Comparison of ENCODE assay signal across 8 cellular contexts in the genomic region with DNA sequence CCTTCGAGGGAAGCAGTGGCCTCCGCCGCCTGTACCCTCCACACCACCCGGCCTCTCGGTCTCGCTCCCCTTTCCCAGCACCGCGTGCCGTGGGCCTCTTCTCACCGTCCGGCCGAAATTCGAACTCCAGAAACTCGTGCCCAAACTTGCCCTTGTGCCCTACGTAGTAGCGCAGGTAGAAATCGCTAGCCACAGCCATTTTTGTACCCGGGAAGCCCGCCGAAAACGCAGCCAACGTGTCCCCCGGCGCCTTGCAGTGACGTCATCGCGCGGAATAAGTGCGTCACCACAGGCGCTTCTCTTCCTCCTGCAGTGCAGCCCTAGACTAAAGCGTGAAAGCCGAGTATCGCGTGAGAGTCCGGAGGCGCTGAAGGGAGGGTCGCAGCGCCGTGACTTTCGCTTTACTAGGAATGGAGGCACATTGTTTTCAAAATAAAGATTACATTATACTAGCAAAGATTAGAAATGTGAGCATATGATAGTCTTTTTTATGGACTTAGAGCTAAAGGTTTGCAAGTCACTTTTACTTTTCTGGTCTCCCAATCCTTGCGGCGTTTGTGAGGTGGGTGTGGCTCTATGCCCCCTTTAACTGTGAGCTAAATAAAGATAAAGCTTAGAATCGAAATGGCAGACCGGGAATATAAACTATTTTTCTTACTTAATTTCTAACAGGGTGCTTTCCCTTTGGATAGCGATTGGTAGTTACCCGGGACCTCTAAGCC. TPM values are rescaled to one million over a fixed set of nuclear protein-coding genes. Genes with fewer than 3 reads are reported as not detected.
A peak's percentile ranks its signal among the peaks of the same experiment; 100 is the strongest.
DNase-seq lines count a peak whose midpoint lies in the region; ATAC-seq and TF ChIP-seq lines count a peak whose summit lies in the region.

MAGOHB (minus strand) TSS at position 276 of the 722 bp plus-strand sequence; CDS start at position 199, 77 bp downstream.

- ATAC-seq in GM19043 (IDR thresholded peaks at IDR 0.05; ENCODE audit: low read depth, unreplicated experiment) (peak; percentile 98), HG03378 (IDR thresholded peaks at IDR 0.05; ENCODE audit: unreplicated experiment) (peak; percentile 90)

- peak; percentile 92 for DNase-seq in AG09319 (ENCODE audit: extremely low read depth, low read depth)
- DNase-seq in NCI-H460 (ENCODE audit: extremely low read depth, low read depth) = peak; percentile 90
- DNase-seq in activated CD4-positive, CD25-positive, alpha-beta regulatory T cell treated with anti-CD3 and anti-CD28 coated beads, Interleukin-2, amount 50 U/mL, for 72 hours = peak; percentile 99
- DNase-seq in cerebellum (ENCODE audit: low spot score) = peak; percentile 86
- DNase-seq in islet precursor cell = peak; percentile 98
- DNase-seq in stimulated activated CD4-positive, alpha-beta T cell treated with anti-CD3 and anti-CD28 coated beads, Interleukin-12 subunit alpha, Interleukin-12 subunit beta, amount 100 ng/mL, for 48 hours (ENCODE audit: low read depth in 2 of 3, low spot score in 1 of 3) = peak; percentile 95 to 100 (median 97)

- TF ChIP-seq CTCF in AG09319 (IDR thresholded peaks at IDR 0.05; ENCODE audit: low read depth, low read length) = no peak

RNA-seq across cellular contexts. Expression of gene MAGOHB, which starts in this region (rescaled TPM):
- 41.6 and 47.6 TPM in 2 replicates for total RNA-seq in NCI-H460 (2014; rRNA removed; shearing (Covaris generic))
- polyA plus RNA-seq in NCI-H460 (2014; cell fraction: nucleus; rRNA removed) = 28.1 and 49.0 TPM in 2 replicates
- 28.9 TPM for total RNA-seq in cerebellum

Comparison
In these comparisons a context has a peak if more than half of its experiments do, and no peak if none do; other contexts are left out.
1. Peak in every context shown above with its lines: DNase-seq and ATAC-seq.